Comparison of ENCODE assay signal across 1 cellular context in genomic region chr12:54363610-54364009, GRCh38.
TF ChIP-seq lines count a peak whose summit lies in the region.

No MANE protein-coding gene starts in this region.

TF ChIP-seq in GM12878, 131 proteins besides CTCF, POLR2A, EP300 and RAD21:
- TF ChIP-seq CBX3 (IDR thresholded peaks at IDR 0.05; ENCODE audit: borderline replicate concordance, low read depth) (no peak), USF1 (IDR thresholded peaks at IDR 0.05; ENCODE audit: borderline replicate concordance, extremely low read length, insufficient read depth, low read depth, low read length) (no peak), NBN (IDR thresholded peaks at IDR 0.05) (no peak), BCL3 (IDR thresholded peaks at IDR 0.05; ENCODE audit: borderline replicate concordance, insufficient read depth, low read depth, low read length, poor library complexity, severe bottlenecking) (no peak), BHLHE40 (IDR thresholded peaks at IDR 0.05; ENCODE audit: borderline replicate concordance in 1 of 2, low read depth in 2 of 2, low read length in 1 of 2) (no peak), ATF3 (IDR thresholded peaks at IDR 0.05; ENCODE audit: borderline replicate concordance, extremely low read depth, low read depth, low read length) (no peak), ZNF274 (IDR thresholded peaks at IDR 0.05; ENCODE audit: insufficient read depth, insufficient read length) (no peak), PRDM15 (CRISPR knock-in tag; IDR thresholded peaks at IDR 0.05) (no peak), EED (IDR thresholded peaks at IDR 0.05; ENCODE audit: low read depth) (no peak), PBX3 (IDR thresholded peaks at IDR 0.05; ENCODE audit: insufficient replicate concordance, low read depth, low read length) (no peak), SP1 (IDR thresholded peaks at IDR 0.05; ENCODE audit: low read depth, low read length) (no peak), PKNOX1 (IDR thresholded peaks at IDR 0.05) (no peak), YBX1 (IDR thresholded peaks at IDR 0.05) (no peak), ZZZ3 (IDR thresholded peaks at IDR 0.05; ENCODE audit: control insufficient read depth, insufficient read length, low read depth) (no peak), ZNF384 (IDR thresholded peaks at IDR 0.05; ENCODE audit: borderline replicate concordance, low read depth, low read length) (no peak), E2F8 (IDR thresholded peaks at IDR 0.05; ENCODE audit: low read depth, partially characterized antibody) (no peak), TCF3 (IDR thresholded peaks at IDR 0.05; ENCODE audit: borderline replicate concordance, insufficient read depth, low read depth, low read length) (no peak), SREBF2 (IDR thresholded peaks at IDR 0.05; ENCODE audit: low read length) (no peak), ZBTB4 (CRISPR knock-in tag; IDR thresholded peaks at IDR 0.05) (no peak)
